Comparison of ENCODE assay signal across 7 cellular contexts in the genomic region with DNA sequence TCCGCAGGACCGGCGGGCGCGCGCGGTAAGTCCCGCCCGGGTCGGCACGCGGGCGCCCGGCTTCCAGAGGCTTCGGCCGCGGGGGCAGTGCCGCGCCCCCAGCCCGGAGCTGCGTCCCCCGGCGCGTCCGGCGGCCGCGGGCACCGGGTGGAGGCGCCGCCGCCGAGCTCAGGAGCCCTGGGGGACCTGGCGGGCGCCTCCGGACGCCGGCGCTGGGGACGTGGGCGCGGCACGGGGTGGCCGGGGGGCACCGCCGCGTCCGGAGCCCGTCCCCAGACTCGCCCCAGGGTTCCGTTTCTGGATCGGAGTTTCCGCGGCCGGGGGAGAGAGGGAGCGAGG. TPM values are rescaled to one million over a fixed set of nuclear protein-coding genes. Genes with fewer than 3 reads are reported as not detected.
DNase-seq lines count a peak whose midpoint lies in the region; ATAC-seq and TF ChIP-seq lines count a peak whose summit lies in the region.

No MANE protein-coding gene starts in this region.

- no peak for TF ChIP-seq CTCF in HEK293 (tag by site-specific recombination; IDR thresholded peaks at IDR 0.05)

- H3K9me3 ChIP-seq in HEK293 (ENCODE audit: control insufficient read depth, insufficient read depth, low read depth, low read length): no peaks in the 10 kb centered on the region
- no peaks in the 10 kb centered on the region for H3K9me3 ChIP-seq in iPS-18a (ENCODE audit: control insufficient read depth, low read depth, low read length)

- H3K27me3 ChIP-seq in iPS-18a (ENCODE audit: control insufficient read depth, insufficient read depth, low read length): peaks cover 55% of the 10 kb centered on the region

- no peaks in the 10 kb centered on the region for H3K36me3 Mint-ChIP-seq in activated T-helper 17 cell treated with anti-CD3 and anti-CD28 coated beads, Interleukin-2, amount 50 U/mL, for 72 hours (ENCODE audit: low read depth)

- H3K9ac ChIP-seq in iPS-18a (ENCODE audit: low read length): no peak overlapping the region

- H3K9me3 Mint-ChIP-seq in activated T-helper 17 cell treated with anti-CD3 and anti-CD28 coated beads, Interleukin-2, amount 50 U/mL, for 72 hours: no peaks in the 10 kb centered on the region

- H3K4me3 ChIP-seq in HEK293 (ENCODE audit: low read depth, low read length) (peak overlapping the region; percentile 60), iPS-18a (ENCODE audit: low read length) (peak overlapping the region; percentile 69)

- DNase-seq in NCI-H1092 treated with DMSO at 0.1 percent for 48 hours (lab: John Stamatoyannopoulos, UW) (no peak), SKM-1 treated with dmso at 0.1 percent for 144 hours (lab: John Stamatoyannopoulos, UW; ENCODE audit: unreplicated experiment) (no peak), C1 segment of cervical spinal cord (lab: John Stamatoyannopoulos, UW) (no peak)

- peak overlapping the region; percentile 62; the same call in 1 of the 2 replicates for H3K27ac ChIP-seq in HEK293 (ENCODE audit: extremely low read depth, low read depth, low read length)
- H3K27ac ChIP-seq in iPS-18a (ENCODE audit: low read length): no peak overlapping the region
- peak overlapping the region; percentile 66 for H3K27ac ChIP-seq in temporal lobe (ENCODE audit: low read depth, low read length)

- H3K27ac Mint-ChIP-seq in activated T-helper 17 cell treated with anti-CD3 and anti-CD28 coated beads, Interleukin-2, amount 50 U/mL, for 72 hours: peak overlapping the region; percentile 70

- H3K4me3 Mint-ChIP-seq in activated T-helper 17 cell treated with anti-CD3 and anti-CD28 coated beads, Interleukin-2, amount 50 U/mL, for 72 hours: peak overlapping the region; percentile 82

- POLR2A ChIA-PET in HEK293 (lab: Yijun Ruan, JAX): no interaction called here

- CTCF ChIA-PET in HEK293 (lab: Yijun Ruan, JAX): interaction anchor here (0.6 kb wide), 2 partner anchors 129 to 593 kb away, joined by 3 to 4 read pairs; no protein-coding TSS in a partner anchor

- no peaks in the 10 kb centered on the region for H3K36me3 ChIP-seq in HEK293 (ENCODE audit: control insufficient read depth in 2 of 2, insufficient read depth in 1 of 2, low read length in 2 of 2)
- no peaks in the 10 kb centered on the region for H3K36me3 ChIP-seq in iPS-18a (ENCODE audit: control insufficient read depth, low read depth, low read length)

- ATAC-seq in activated T-helper 17 cell treated with anti-CD3 and anti-CD28 coated beads, Interleukin-2, amount 50 U/mL, for 72 hours (replicated peaks): peak; percentile 34

- H3K27me3 Mint-ChIP-seq in activated T-helper 17 cell treated with anti-CD3 and anti-CD28 coated beads, Interleukin-2, amount 50 U/mL, for 72 hours: no peaks in the 10 kb centered on the region

- H3K4me1 Mint-ChIP-seq in activated T-helper 17 cell treated with anti-CD3 and anti-CD28 coated beads, Interleukin-2, amount 50 U/mL, for 72 hours: peaks cover 26% of the 10 kb centered on the region

- H3K4me1 ChIP-seq in HEK293 (ENCODE audit: control insufficient read depth, insufficient read depth, low read length): peaks cover 3% of the 10 kb centered on the region; the same call in 1 of the 2 replicates
- H3K4me1 ChIP-seq in iPS-18a (ENCODE audit: control insufficient read depth, low read depth, low read length): peaks cover 3% of the 10 kb centered on the region

TF ChIP-seq in HEK293, 187 proteins besides CTCF, POLR2A, EP300 and RAD21:
- TF ChIP-seq ZSCAN30 (tag by site-specific recombination; IDR thresholded peaks at IDR 0.05): 0 out of 2 replicates have a peak, but pooled peaks have one; percentile 24
- TF ChIP-seq MEIS1 (CRISPR knock-in tag; IDR thresholded peaks at IDR 0.05; ENCODE audit: borderline replicate concordance): no peak

RNA-seq across cellular contexts. Expression of gene NBL1, which starts 0.3 kb away (rescaled TPM):
- total RNA-seq in activated T-helper 17 cell treated with anti-CD3 and anti-CD28 coated beads, Interleukin-2, amount 50 U/mL, for 72 hours: 10 to 100 TPM; 15.0 to 16.0 TPM
- total RNA-seq in temporal lobe: 29.5 TPM

RNA-seq across cellular contexts. Expression of gene HTR6, which starts 20.3 kb away (rescaled TPM):
- under 1 TPM in 1 of 2 donors, not detected in 1; 0.13 TPM for total RNA-seq in activated T-helper 17 cell treated with anti-CD3 and anti-CD28 coated beads, Interleukin-2, amount 50 U/mL, for 72 hours
- 0.25 TPM for total RNA-seq in temporal lobe
